In the genomic region with DNA sequence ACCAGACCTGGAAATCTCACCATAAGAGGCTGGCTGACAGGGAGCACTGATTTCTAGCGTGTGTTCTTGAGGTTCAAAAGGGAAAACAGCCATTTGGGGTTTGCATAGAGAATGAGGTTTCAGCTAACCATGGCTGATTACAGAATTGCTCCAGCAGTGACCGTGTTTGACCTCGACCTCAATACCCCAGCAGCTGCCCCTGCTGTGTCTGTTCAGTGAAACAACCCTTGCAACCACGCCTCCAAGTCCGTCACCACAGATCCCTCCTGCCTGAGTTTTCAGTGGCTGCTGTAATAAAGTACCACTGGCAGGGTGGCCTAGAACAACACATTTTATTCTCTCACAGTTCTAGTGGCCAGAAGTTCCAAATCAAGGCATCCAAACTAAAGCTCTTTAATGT, we compare ENCODE assay signal across 17 cellular contexts.
"Had no signal": no experiment of that assay in that cellular context is flagged by ENCODE, and none has a peak within 500 bp of the region (broad histone marks: within the 10 kb centered on the region; RNA-seq: fewer than 3 reads in every experiment).

No MANE protein-coding gene starts in this region.

- H3K9me3 ChIP-seq: esophagus muscularis mucosa, gastroesophageal sphincter, heart left ventricle, left lung, transverse colon, vagina had no signal

- DNase-seq: activated CD4-positive, alpha-beta T cell treated with anti-CD3 and anti-CD28 coated beads, Interleukin-2, amount 50 U/mL, for 1 hour; activated CD4-positive, CD25-positive, alpha-beta regulatory T cell treated with anti-CD3 and anti-CD28 coated beads, Interleukin-2, amount 50 U/mL, for 72 hours; activated gamma-delta T cell; effector CD4-positive, alpha-beta T cell; heart left ventricle; kidney; left lung; naive thymus-derived CD4-positive, alpha-beta T cell; T1000; transverse colon had no signal

- H3K4me1 ChIP-seq: left lung, parathyroid adenoma had no signal

- H3K36me3 Mint-ChIP-seq: activated naive CD4-positive, alpha-beta T cell treated with anti-CD3 and anti-CD28 coated beads, Interleukin-2, amount 50 U/mL, for 24 hours; memory B cell; naive thymus-derived CD4-positive, alpha-beta T cell had no signal

- H3K36me3 ChIP-seq: esophagus muscularis mucosa, gastroesophageal sphincter, heart left ventricle, left lung, transverse colon, vagina had no signal

- H3K27ac ChIP-seq: esophagus muscularis mucosa, gastroesophageal sphincter, left lung, parathyroid adenoma, transverse colon, vagina had no signal

- H3K4me3 Mint-ChIP-seq: activated naive CD4-positive, alpha-beta T cell treated with anti-CD3 and anti-CD28 coated beads, Interleukin-2, amount 50 U/mL, for 24 hours; memory B cell; naive thymus-derived CD4-positive, alpha-beta T cell; stimulated activated naive CD8-positive, alpha-beta T cell treated with anti-CD3 and anti-CD28 coated beads, Interleukin-15, Interleukin-2, amounts not matched to agents 100 ng/mL and 50 ng/mL, for 24 hours had no signal

- H3K4me3 ChIP-seq: esophagus muscularis mucosa, gastroesophageal sphincter, heart left ventricle, left lung, transverse colon, vagina had no signal

- ATAC-seq: gastroesophageal sphincter; left lung; naive thymus-derived CD4-positive, alpha-beta T cell had no signal

- H3K9ac ChIP-seq: parathyroid adenoma had no signal

- H3K4me1 Mint-ChIP-seq: activated naive CD4-positive, alpha-beta T cell treated with anti-CD3 and anti-CD28 coated beads, Interleukin-2, amount 50 U/mL, for 24 hours; memory B cell had no signal

- H3K9me3 Mint-ChIP-seq: activated naive CD4-positive, alpha-beta T cell treated with anti-CD3 and anti-CD28 coated beads, Interleukin-2, amount 50 U/mL, for 24 hours; memory B cell; stimulated activated naive CD8-positive, alpha-beta T cell treated with anti-CD3 and anti-CD28 coated beads, Interleukin-15, Interleukin-2, amounts not matched to agents 100 ng/mL and 50 ng/mL, for 24 hours had no signal

- H3K27me3 ChIP-seq: esophagus muscularis mucosa, gastroesophageal sphincter, heart left ventricle, left lung, transverse colon, vagina had no signal

- H2AFZ ChIP-seq: parathyroid adenoma had no signal

- H3K27ac Mint-ChIP-seq: activated naive CD4-positive, alpha-beta T cell treated with anti-CD3 and anti-CD28 coated beads, Interleukin-2, amount 50 U/mL, for 24 hours; memory B cell; stimulated activated naive CD8-positive, alpha-beta T cell treated with anti-CD3 and anti-CD28 coated beads, Interleukin-15, Interleukin-2, amounts not matched to agents 100 ng/mL and 50 ng/mL, for 24 hours had no signal

- H3K79me2 ChIP-seq: parathyroid adenoma had no signal
